ENCODE assay signal across 8 cellular contexts in the genomic region with DNA sequence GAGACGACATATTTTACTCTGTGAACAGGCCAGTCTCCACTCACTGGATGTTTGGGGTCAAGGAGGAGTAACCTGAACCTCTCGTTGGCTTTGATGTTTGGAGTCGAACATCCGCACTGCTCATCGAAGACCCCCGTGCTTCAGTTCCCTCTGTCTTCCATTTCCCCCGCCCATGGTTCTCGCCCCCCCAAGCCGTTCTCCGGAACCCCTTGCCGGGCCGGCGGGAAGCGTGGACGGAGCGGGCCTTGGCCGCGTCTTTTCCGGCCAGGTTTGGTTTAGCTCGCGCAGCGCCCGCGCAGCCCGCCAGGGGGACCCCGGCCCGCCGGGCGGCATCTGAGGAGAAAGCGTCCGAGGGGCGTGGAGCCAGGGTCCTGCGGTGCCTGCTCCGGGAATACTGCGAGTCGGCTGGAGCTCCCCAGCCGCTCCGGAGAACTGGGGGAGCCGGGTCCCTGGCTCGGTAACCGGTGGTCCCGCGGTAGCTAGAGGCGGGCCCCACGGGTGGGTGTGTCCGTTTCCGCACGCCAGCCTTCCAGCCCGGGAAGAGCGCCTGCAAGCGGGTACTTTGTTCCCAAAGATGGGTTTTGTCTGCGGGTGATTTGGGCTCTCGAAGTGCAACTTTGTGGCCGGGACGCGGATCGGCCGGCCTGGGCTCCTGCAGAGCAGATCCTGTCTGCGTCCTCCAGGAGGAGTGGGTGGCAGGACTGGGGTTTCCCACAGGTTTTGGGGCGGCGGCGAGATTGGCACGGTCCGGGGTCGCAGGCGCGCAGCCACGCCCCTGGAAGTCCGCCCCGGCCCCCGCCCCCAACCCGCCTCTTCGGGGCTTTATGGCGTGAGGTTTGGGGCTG. TPM values are rescaled to one million over a fixed set of nuclear protein-coding genes. Genes with fewer than 3 reads are reported as not detected.
DNase-seq lines count a peak whose midpoint lies in the region; ATAC-seq and TF ChIP-seq lines count a peak whose summit lies in the region.

No MANE protein-coding gene starts in this region.

- DNase-seq in EH (ENCODE audit: low read depth) (peak; percentile 60), HCEC 1CT (peak; percentile 56), NCI-H524 (lab: John Stamatoyannopoulos, UW) (peak; percentile 49 to 77), foreskin keratinocyte (peak; percentile 24 to 56), neural progenitor cell (ENCODE audit: low spot score) (peak; percentile 92), uterus (peak; percentile 80 to 85), SIG-M5 treated with dmso at 0.1 percent for 504 hours (lab: John Stamatoyannopoulos, UW; ENCODE audit: unreplicated experiment) (no peak)

- TF ChIP-seq CTCF in foreskin keratinocyte (conservative IDR thresholded peaks at IDR 0.05), result peak; percentile 84
- peak; percentile 83 for TF ChIP-seq CTCF in neural progenitor cell (IDR thresholded peaks at IDR 0.05)
- peak; percentile 69 to 90 (median 81) for TF ChIP-seq CTCF in uterus (IDR thresholded peaks at IDR 0.05)

- no peak overlapping the region for H3K27ac Mint-ChIP-seq in activated T-helper 17 cell treated with anti-CD3 and anti-CD28 coated beads, Interleukin-2, amount 50 U/mL, for 72 hours
- no peak overlapping the region for H3K27ac Mint-ChIP-seq in neural progenitor cell

- H2AFZ ChIP-seq in neural progenitor cell (replicated peaks), result peak overlapping the region; percentile 99

- H3K36me3 ChIP-seq in neural progenitor cell (no peaks in the 10 kb centered on the region), uterus (no peaks in the 10 kb centered on the region)

- no peaks in the 10 kb centered on the region for H4K20me1 ChIP-seq in neural progenitor cell (ENCODE audit: low read depth)

- intact Hi-C loops in uterus (cut with DNase I; ENCODE audit: low total_unique reads), result no loop called here

- H3K4me1 Mint-ChIP-seq in activated T-helper 17 cell treated with anti-CD3 and anti-CD28 coated beads, Interleukin-2, amount 50 U/mL, for 72 hours, result peaks cover 20% of the 10 kb centered on the region
- H3K4me1 Mint-ChIP-seq in neural progenitor cell, result peaks cover 13% of the 10 kb centered on the region

- H3K4me1 ChIP-seq in foreskin keratinocyte, result peaks cover 17% of the 10 kb centered on the region
- H3K4me1 ChIP-seq in neural progenitor cell, result no peaks in the 10 kb centered on the region
- H3K4me1 ChIP-seq in uterus, result no peaks in the 10 kb centered on the region

- peak in 1 of 2 donors; percentile 41 for TF ChIP-seq POLR2A in uterus (IDR thresholded peaks at IDR 0.05)

- H3K9me3 ChIP-seq in neural progenitor cell (ENCODE audit: low read depth) (no peaks in the 10 kb centered on the region), uterus (no peaks in the 10 kb centered on the region)

- peaks cover 5% of the 10 kb centered on the region for H3K79me2 ChIP-seq in neural progenitor cell (ENCODE audit: low read depth)

- H3K4me3 Mint-ChIP-seq in activated T-helper 17 cell treated with anti-CD3 and anti-CD28 coated beads, Interleukin-2, amount 50 U/mL, for 72 hours, result peak overlapping the region; percentile 70
- H3K4me3 Mint-ChIP-seq in neural progenitor cell, result peak overlapping the region; percentile 89

- peak; percentile 69 for ATAC-seq in activated T-helper 17 cell treated with anti-CD3 and anti-CD28 coated beads, Interleukin-2, amount 50 U/mL, for 72 hours (replicated peaks)
- peak; percentile 76 for ATAC-seq in foreskin keratinocyte

- peak overlapping the region; percentile 72 for H3K4me2 ChIP-seq in neural progenitor cell

- H3F3A ChIP-seq in neural progenitor cell (ENCODE audit: low read depth), result peaks cover 3% of the 10 kb centered on the region

- H3K4me3 ChIP-seq in neural progenitor cell (peak overlapping the region; percentile 86), uterus (peak overlapping the region; percentile 59 to 92)

- no peak overlapping the region for H3K9ac ChIP-seq in neural progenitor cell

- peak overlapping the region; percentile 46 for H3K27ac ChIP-seq in foreskin keratinocyte
- H3K27ac ChIP-seq in neural progenitor cell, result no peak overlapping the region
- H3K27ac ChIP-seq in uterus, result peak overlapping the region; percentile 90 to 92

- H3K27me3 ChIP-seq in foreskin keratinocyte, result no peaks in the 10 kb centered on the region
- peaks cover 23% of the 10 kb centered on the region for H3K27me3 ChIP-seq in neural progenitor cell
- H3K27me3 ChIP-seq in uterus, result no peaks in the 10 kb centered on the region

- H3K27me3 Mint-ChIP-seq in activated T-helper 17 cell treated with anti-CD3 and anti-CD28 coated beads, Interleukin-2, amount 50 U/mL, for 72 hours, result peaks cover 3% of the 10 kb centered on the region
- H3K27me3 Mint-ChIP-seq in neural progenitor cell (ENCODE audit: insufficient read depth, low read depth), result peaks cover 17% of the 10 kb centered on the region

- H3K36me3 Mint-ChIP-seq in activated T-helper 17 cell treated with anti-CD3 and anti-CD28 coated beads, Interleukin-2, amount 50 U/mL, for 72 hours (ENCODE audit: low read depth), result no peaks in the 10 kb centered on the region
- no peaks in the 10 kb centered on the region for H3K36me3 Mint-ChIP-seq in neural progenitor cell

- no peaks in the 10 kb centered on the region for H3K9me3 Mint-ChIP-seq in activated T-helper 17 cell treated with anti-CD3 and anti-CD28 coated beads, Interleukin-2, amount 50 U/mL, for 72 hours
- no peaks in the 10 kb centered on the region for H3K9me3 Mint-ChIP-seq in neural progenitor cell

RNA-seq across cellular contexts. Expression of gene TMEM200A, which starts 0.4 kb away (rescaled TPM):
- 1 to 10 TPM; 2.2 to 4.9 TPM for total RNA-seq in activated T-helper 17 cell treated with anti-CD3 and anti-CD28 coated beads, Interleukin-2, amount 50 U/mL, for 72 hours
- total RNA-seq in foreskin keratinocyte (51.2 and 134 TPM in 2 replicates), neural progenitor cell (ENCODE audit: low replicate concordance) (11.1 and 12.8 TPM in 2 replicates), uterus (10 to 100 TPM; 20.9 to 27.9 (median 23.1) TPM)
- polyA plus RNA-seq in foreskin keratinocyte, result 20.5 and 48.3 TPM in 2 replicates
